ENCODE assay signal across 1 cellular context in the genomic region with DNA sequence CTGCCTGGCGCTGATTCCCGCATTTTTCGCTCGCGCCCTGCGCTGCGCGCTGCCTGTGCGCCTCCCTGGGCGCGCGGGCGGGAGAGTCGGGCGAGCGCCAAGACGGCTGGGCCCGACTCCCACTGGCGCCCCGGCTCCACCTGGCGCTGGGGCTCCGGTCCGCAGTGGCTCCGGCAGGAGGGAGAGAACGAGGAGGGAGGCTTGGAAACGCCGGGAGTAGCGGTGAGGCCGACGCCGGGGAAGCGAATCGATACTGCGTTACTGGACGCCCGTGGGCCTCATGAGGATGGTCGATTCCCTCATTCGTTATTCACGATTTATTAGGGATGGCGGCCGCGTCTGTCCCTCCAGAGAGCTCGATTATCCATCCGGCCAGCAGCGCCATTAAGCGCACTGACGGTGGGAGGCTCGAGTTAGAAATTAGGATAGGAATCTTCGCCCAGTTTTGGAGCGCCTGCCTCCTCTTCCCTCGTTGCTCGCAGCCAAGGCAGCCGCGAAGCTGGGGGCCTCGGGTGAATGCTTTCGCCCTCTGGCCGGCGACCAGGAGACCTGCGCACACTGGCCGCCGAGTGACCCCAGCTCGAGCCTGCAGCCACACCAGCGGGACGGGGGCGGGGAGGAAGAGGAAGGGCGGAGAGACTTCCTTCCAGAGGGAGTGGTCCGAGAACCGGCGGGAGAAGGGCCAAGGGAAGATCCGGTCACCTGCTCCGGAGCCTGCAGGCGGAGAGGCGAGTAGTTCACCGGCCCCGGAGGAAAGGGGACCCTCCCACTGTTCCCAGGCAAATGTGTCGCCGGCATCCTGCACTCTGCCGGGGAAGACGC.
TF ChIP-seq lines count a peak whose summit lies in the region.

No MANE protein-coding gene starts in this region.

TF ChIP-seq in liver, 16 proteins besides CTCF, POLR2A, EP300 and RAD21 (continued from another document):
- TF ChIP-seq SP1 (IDR thresholded peaks at IDR 0.05) (peak; percentile 71), HNF4G (IDR thresholded peaks at IDR 0.05) (no peak), GABPA (IDR thresholded peaks at IDR 0.05 in 1 of 2, conservative IDR thresholded peaks at IDR 0.05 in 1 of 2) (peak; percentile 22 to 82)
- TF ChIP-seq, protein P1, sequence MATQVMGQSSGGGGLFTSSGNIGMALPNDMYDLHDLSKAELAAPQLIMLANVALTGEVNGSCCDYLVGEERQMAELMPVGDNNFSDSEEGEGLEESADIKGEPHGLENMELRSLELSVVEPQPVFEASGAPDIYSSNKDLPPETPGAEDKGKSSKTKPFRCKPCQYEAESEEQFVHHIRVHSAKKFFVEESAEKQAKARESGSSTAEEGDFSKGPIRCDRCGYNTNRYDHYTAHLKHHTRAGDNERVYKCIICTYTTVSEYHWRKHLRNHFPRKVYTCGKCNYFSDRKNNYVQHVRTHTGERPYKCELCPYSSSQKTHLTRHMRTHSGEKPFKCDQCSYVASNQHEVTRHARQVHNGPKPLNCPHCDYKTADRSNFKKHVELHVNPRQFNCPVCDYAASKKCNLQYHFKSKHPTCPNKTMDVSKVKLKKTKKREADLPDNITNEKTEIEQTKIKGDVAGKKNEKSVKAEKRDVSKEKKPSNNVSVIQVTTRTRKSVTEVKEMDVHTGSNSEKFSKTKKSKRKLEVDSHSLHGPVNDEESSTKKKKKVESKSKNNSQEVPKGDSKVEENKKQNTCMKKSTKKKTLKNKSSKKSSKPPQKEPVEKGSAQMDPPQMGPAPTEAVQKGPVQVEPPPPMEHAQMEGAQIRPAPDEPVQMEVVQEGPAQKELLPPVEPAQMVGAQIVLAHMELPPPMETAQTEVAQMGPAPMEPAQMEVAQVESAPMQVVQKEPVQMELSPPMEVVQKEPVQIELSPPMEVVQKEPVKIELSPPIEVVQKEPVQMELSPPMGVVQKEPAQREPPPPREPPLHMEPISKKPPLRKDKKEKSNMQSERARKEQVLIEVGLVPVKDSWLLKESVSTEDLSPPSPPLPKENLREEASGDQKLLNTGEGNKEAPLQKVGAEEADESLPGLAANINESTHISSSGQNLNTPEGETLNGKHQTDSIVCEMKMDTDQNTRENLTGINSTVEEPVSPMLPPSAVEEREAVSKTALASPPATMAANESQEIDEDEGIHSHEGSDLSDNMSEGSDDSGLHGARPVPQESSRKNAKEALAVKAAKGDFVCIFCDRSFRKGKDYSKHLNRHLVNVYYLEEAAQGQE (IDR thresholded peaks at IDR 0.05) = no peak
